8 cellular contexts compared by ENCODE assay signal in the genomic region with DNA sequence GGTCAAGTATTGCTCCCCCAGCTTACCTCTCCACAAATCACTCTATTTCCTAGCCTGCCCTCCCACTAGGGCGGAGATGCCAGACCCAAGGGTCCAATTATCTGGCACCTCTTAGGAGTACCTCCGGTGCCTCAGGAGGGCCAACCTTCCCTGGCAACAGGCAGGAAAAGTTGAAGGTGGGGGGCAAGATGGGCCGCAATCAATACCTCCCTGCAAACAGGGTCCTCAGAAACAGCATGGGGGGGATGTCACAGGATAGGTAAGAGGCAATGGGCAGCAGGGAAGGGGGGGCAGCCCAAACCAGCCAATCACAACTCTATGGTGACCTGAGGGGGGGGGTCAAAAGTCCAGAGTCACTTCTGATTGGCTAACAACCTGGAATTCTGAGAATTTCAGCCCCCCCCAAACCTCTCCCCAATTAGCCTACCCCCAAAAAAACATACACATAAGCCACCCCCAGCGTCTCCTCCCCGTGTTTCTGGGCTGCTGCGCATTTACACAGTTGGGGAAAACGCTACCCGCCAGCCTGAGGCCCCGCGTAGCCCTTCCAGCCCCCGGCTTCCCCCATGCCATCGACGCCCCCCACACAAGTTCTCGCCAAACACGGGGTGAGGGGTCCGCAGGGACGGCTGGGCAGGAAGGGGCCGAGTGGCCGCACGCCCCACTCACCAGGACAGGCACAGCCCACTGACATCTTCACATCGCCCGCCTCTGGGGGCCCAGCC. TPM values are rescaled to one million over a fixed set of nuclear protein-coding genes. Genes with fewer than 3 reads are reported as not detected.
A peak's percentile ranks its signal among the peaks of the same experiment; 100 is the strongest.
DNase-seq lines count a peak whose midpoint lies in the region; ATAC-seq and TF ChIP-seq lines count a peak whose summit lies in the region.

No MANE protein-coding gene starts in this region.

- no peak for TF ChIP-seq CTCF in H9 (conservative IDR thresholded peaks at IDR 0.05)
- no peak for TF ChIP-seq CTCF in osteocyte (IDR thresholded peaks at IDR 0.05)

- ATAC-seq in GM21381 (IDR thresholded peaks at IDR 0.05; ENCODE audit: unreplicated experiment) (no peak), GM21723 (IDR thresholded peaks at IDR 0.05; ENCODE audit: unreplicated experiment) (no peak)

- H3K4me3 ChIP-seq in BLaER1 treated with 17β-estradiol and CSF1 and Interleukin-3, amounts not matched to agents 10 nM and 100 nM = peak overlapping the region; percentile 82 to 97 (median 92)

- no peak overlapping the region for H2AFZ ChIP-seq in H9 (ENCODE audit: low read length)

- peak overlapping the region; percentile 23 to 99 (median 94); a peak in 5 of 7 replicates for H3K27ac Mint-ChIP-seq in H9
- peak overlapping the region; percentile 94 for H3K27ac Mint-ChIP-seq in osteocyte (ENCODE audit: unreplicated experiment)

- WGBS in H9 (ENCODE audit: extremely low coverage, insufficient read length, low lambda C conversion rate) = no CpG with 5 or more reads among the region's 22 CpGs

- H3K9ac ChIP-seq in BLaER1 treated with 17β-estradiol and CSF1 and Interleukin-3, amounts not matched to agents 10 nM and 100 nM = peak overlapping the region; percentile 90 to 99 (median 96)
- H3K9ac ChIP-seq in H9 (ENCODE audit: extremely low read depth, insufficient read length, low read length) = peak overlapping the region; percentile 57

- peaks cover 52 to 78% (median 72%) of the 10 kb centered on the region in 10 experiments for H3K4me1 ChIP-seq in BLaER1 treated with 17β-estradiol and CSF1 and Interleukin-3, amounts not matched to agents 10 nM and 100 nM
- H3K4me1 ChIP-seq in H9 (ENCODE audit: insufficient read depth, low read length) = peaks cover 24% of the 10 kb centered on the region

- peak; percentile 80 for DNase-seq in H9
- DNase-seq in RPMI8226 = peak; percentile 58
- peak in 39 of 56 donors; percentile 12 to 56 (median 36) for DNase-seq in amygdala (lab: John Stamatoyannopoulos, UW)
- peak; percentile 84 for DNase-seq in cardiac septum (ENCODE audit: low spot score)
- no peak for DNase-seq in osteocyte (ENCODE audit: extremely low spot score, unreplicated experiment)

- peaks cover 20% of the 10 kb centered on the region for H3K23me2 ChIP-seq in H9 (ENCODE audit: insufficient read length, low read depth, low read length, poor library complexity, severe bottlenecking)

- H3K4me1 Mint-ChIP-seq in H9 (peaks cover 66% of the 10 kb centered on the region in 2 experiments), osteocyte (ENCODE audit: unreplicated experiment) (peaks cover 57% of the 10 kb centered on the region)

- no peak overlapping the region for H2BK20ac ChIP-seq in H9 (ENCODE audit: low read depth, low read length, poor library complexity, severe bottlenecking)

- H3K79me1 ChIP-seq in H9 (ENCODE audit: insufficient read depth, low read depth, low read length, poor library complexity, severe bottlenecking) = no peaks in the 10 kb centered on the region

- no peaks in the 10 kb centered on the region for H3K9me3 Mint-ChIP-seq in H9
- H3K9me3 Mint-ChIP-seq in osteocyte (ENCODE audit: unreplicated experiment) = no peaks in the 10 kb centered on the region

- no peak overlapping the region for H3K23ac ChIP-seq in H9 (ENCODE audit: insufficient read length, low read depth, low read length)

- H3K36me3 ChIP-seq in BLaER1 treated with 17β-estradiol and CSF1 and Interleukin-3, amounts not matched to agents 10 nM and 100 nM = no peaks in the 10 kb centered on the region

- H3K56ac ChIP-seq in H9 (ENCODE audit: insufficient read length, low read depth, low read length) = no peak overlapping the region

- peak overlapping the region; percentile 7 for H2BK120ac ChIP-seq in H9 (ENCODE audit: low read depth, low read length, poor library complexity, severe bottlenecking)

- no peak overlapping the region for H3T11ph ChIP-seq in H9 (ENCODE audit: low read length)

- H3K36me3 Mint-ChIP-seq in H9 (ENCODE audit: insufficient read depth in 1 of 3, low read depth in 3 of 3) = no peaks in the 10 kb centered on the region; a peak in 1 of 7 replicates
- no peaks in the 10 kb centered on the region for H3K36me3 Mint-ChIP-seq in osteocyte (ENCODE audit: unreplicated experiment)

- H3K4me3 Mint-ChIP-seq in H9 (peak overlapping the region; percentile 82 to 93), osteocyte (ENCODE audit: unreplicated experiment) (peak overlapping the region; percentile 83)

- no peak overlapping the region for H2BK12ac ChIP-seq in H9 (ENCODE audit: insufficient read length, low read depth, low read length)

- H3K27me3 Mint-ChIP-seq in H9 (ENCODE audit: low read depth) = no peaks in the 10 kb centered on the region
- H3K27me3 Mint-ChIP-seq in osteocyte (ENCODE audit: unreplicated experiment) = no peaks in the 10 kb centered on the region

- no peak overlapping the region for H4K8ac ChIP-seq in H9 (replicated peaks; ENCODE audit: insufficient read length, low read depth, low read length)

- H3K4ac ChIP-seq in H9 (ENCODE audit: low read depth, low read length) = no peak overlapping the region

- intact Hi-C loops in cardiac septum (cut with DNase I) = no loop called here

- H4K5ac ChIP-seq in H9 (ENCODE audit: insufficient read length, low read depth, low read length) = no peak overlapping the region

- peak overlapping the region; percentile 24 for H3K18ac ChIP-seq in H9 (ENCODE audit: insufficient read length, low read depth, low read length)

- peak overlapping the region; percentile 95 to 100 (median 97) for H3K4me2 ChIP-seq in BLaER1 treated with 17β-estradiol and CSF1 and Interleukin-3, amounts not matched to agents 10 nM and 100 nM
- peak overlapping the region; percentile 72 for H3K4me2 ChIP-seq in H9 (ENCODE audit: insufficient read depth, insufficient read length, low read length)

- H2BK5ac ChIP-seq in H9 (ENCODE audit: insufficient read length, low read length) = no peak overlapping the region

- peaks cover 0 to 38% (median 0%) of the 10 kb centered on the region in 11 experiments; a peak in 5 of 22 replicates for H4K20me1 ChIP-seq in BLaER1 treated with 17β-estradiol and CSF1 and Interleukin-3, amounts not matched to agents 10 nM and 100 nM
- H4K20me1 ChIP-seq in H9 (ENCODE audit: control insufficient read depth, insufficient read depth, insufficient read length) = no peaks in the 10 kb centered on the region

- H3K27ac ChIP-seq in BLaER1 treated with 17β-estradiol and CSF1 and Interleukin-3, amounts not matched to agents 10 nM and 100 nM = peak overlapping the region; percentile 86 to 98 (median 92)
- no peak overlapping the region for H3K27ac ChIP-seq in H9 (ENCODE audit: insufficient read length, low read depth, low read length)

- peak overlapping the region; percentile 53; the same call in 1 of the 2 replicates for H3K14ac ChIP-seq in H9 (ENCODE audit: insufficient read depth, low read length)

- no peaks in the 10 kb centered on the region for H3K27me3 ChIP-seq in BLaER1 treated with 17β-estradiol and CSF1 and Interleukin-3, amounts not matched to agents 10 nM and 100 nM
- no peaks in the 10 kb centered on the region for H3K27me3 ChIP-seq in H9 (ENCODE audit: insufficient read depth, low read length)

- H4K91ac ChIP-seq in H9 (ENCODE audit: insufficient read length, low read depth, low read length) = no peak overlapping the region

- H3K9me3 ChIP-seq in BLaER1 treated with 17β-estradiol and CSF1 and Interleukin-3, amounts not matched to agents 10 nM and 100 nM (replicated peaks in 1 of 11) = no peaks in the 10 kb centered on the region
- H3K9me3 ChIP-seq in H9 (ENCODE audit: control insufficient read depth, low read depth, low read length) = no peaks in the 10 kb centered on the region

- no peak overlapping the region for H2BK15ac ChIP-seq in H9 (ENCODE audit: low read depth, low read length)

- no peak overlapping the region for H2AK5ac ChIP-seq in H9 (ENCODE audit: insufficient read length, low read length)

- H3K79me2 ChIP-seq in H9 (ENCODE audit: insufficient read depth, low read length) = peaks cover 13% of the 10 kb centered on the region; the same call in 1 of the 2 replicates

RNA-seq across cellular contexts. Expression of a gene that starts 0.6 kb away (rescaled TPM):
- total RNA-seq in H9 (2021) (79.2 and 80.5 TPM in 2 replicates), cardiac septum (53.6 TPM), osteocyte (112 and 114 TPM in 2 replicates)

RNA-seq across cellular contexts. Expression of a gene that starts 13.3 kb away (rescaled TPM):
- total RNA-seq in H9 (2021) = 111 and 121 TPM in 2 replicates
- total RNA-seq in cardiac septum = 23.8 TPM
- total RNA-seq in osteocyte = 40.7 and 42.0 TPM in 2 replicates

RNA-seq across cellular contexts. Expression of a gene that starts 32.6 kb away (rescaled TPM):
- total RNA-seq in H9 (2021) (168 and 171 TPM in 2 replicates), cardiac septum (26.2 TPM), osteocyte (46.0 and 48.2 TPM in 2 replicates)

RNA-seq across cellular contexts. Expression of a gene that starts 54.4 kb away (rescaled TPM):
- total RNA-seq in H9 (2021) (18.4 and 18.7 TPM in 2 replicates), cardiac septum (12.1 TPM), osteocyte (21.5 and 22.2 TPM in 2 replicates)
